In genomic region chr3:178761024-178761423, GRCh38 we compare ENCODE assay signal across 6 cellular contexts.
"Had no signal": no experiment of that assay in that cellular context is flagged by ENCODE, and none has a peak within 500 bp of the region (broad histone marks: within the 10 kb centered on the region; RNA-seq: fewer than 3 reads in every experiment).

No MANE protein-coding gene starts in this region.

- DNase-seq: H9, HCEC 1CT, KBM-7 had no signal

- H3K36me3 Mint-ChIP-seq: IgD-negative memory B cell had no signal

- H3K4me1 Mint-ChIP-seq: GM23338, H9, IgD-negative memory B cell had no signal

- H3K27me3 Mint-ChIP-seq: IgD-negative memory B cell had no signal

- H3K9me3 Mint-ChIP-seq: GM23338, H9 had no signal

- H3K27ac Mint-ChIP-seq: GM23338, H9, IgD-negative memory B cell had no signal

- H3K4me3 Mint-ChIP-seq: GM23338, H9, IgD-negative memory B cell had no signal

- ATAC-seq: GM23338, HepG2 had no signal
